ENCODE assay signal across 8 cellular contexts in the genomic region with DNA sequence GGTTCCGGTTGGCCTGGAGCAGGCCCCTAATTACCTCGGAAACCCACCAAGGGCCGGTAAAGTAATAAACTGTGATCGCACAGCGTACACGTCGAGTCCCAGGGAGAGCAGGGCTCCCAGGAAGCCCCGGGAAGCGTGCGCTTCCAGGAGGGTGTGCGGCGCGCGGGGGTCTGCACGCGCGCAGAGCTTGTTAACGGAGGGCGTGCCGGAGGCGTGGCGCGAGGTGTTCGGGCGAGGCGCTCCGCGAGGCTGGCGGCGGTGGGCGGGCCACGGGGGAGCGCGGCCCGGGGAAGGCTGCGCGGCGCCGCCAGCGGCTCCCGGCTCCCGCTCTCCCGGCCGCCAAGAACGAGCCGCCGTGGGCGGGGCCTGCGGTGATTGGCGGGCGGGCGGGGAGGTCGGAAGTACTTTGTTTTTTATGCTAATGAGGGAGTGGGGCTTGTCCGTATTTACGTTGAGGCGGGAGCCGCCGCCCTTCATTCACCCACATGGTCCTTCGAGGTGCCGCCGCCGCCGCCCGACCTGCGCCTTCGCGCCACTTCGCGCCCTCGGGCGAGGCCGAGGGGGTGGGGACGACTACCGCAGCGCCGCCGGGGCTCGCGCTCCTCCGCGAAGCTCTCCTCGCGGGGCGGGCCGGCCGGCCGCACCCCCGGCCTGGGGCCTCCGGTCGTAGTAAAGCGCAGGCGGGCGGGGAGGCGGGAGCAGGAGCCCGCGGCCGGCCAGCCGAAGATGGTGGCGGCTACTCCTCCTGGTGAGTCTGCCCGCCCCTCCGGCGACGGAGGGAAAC. TPM values are rescaled to one million over a fixed set of nuclear protein-coding genes. Genes with fewer than 3 reads are reported as not detected.
DNase-seq lines count a peak whose midpoint lies in the region; ATAC-seq and TF ChIP-seq lines count a peak whose summit lies in the region.

MIR17HG (plus strand) TSS at position 476 of the 784 bp plus-strand sequence.

- TF ChIP-seq RAD21 in IMR-90 (IDR thresholded peaks at IDR 0.05; ENCODE audit: low read length) = no peak

- CTCF ChIA-PET in IMR-90 (lab: Yijun Ruan, JAX) (no interaction called here), OCI-LY7 (lab: Charles Lee; ENCODE audit: unreplicated experiment) (interaction anchor here (1.0 to 1.4 kb wide), 3 partner anchors 12 to 36 kb away, joined by 3 read pairs; no protein-coding TSS in a partner anchor)

- H2AK9ac ChIP-seq in IMR-90 (replicated peaks; ENCODE audit: low read depth, low read length, poor library complexity) = peak within 1 kb of the TSS; percentile 93

- H3K4me3 ChIP-seq in IMR-90 (ENCODE audit: insufficient read depth, low read depth, low read length) (peak within 1 kb of the TSS; percentile 73), OCI-LY7 (ENCODE audit: low read depth, low read length, poor library complexity, severe bottlenecking) (peak within 1 kb of the TSS; percentile 64), mucosa of descending colon (peak within 1 kb of the TSS; percentile 97)

- DNase-seq in DMS 273 treated with DMSO at 0.1 percent for 48 hours (lab: John Stamatoyannopoulos, UW) = peak; percentile 75
- peak; percentile 72 for DNase-seq in IMR-90
- peak; percentile 100 for DNase-seq in OCI-LY7 (ENCODE audit: low spot score)
- DNase-seq in activated T-cell treated with anti-CD3 and anti-CD28 coated beads for 1 hour (ENCODE audit: low read depth) = peak; percentile 72
- peak; percentile 57 for DNase-seq in epidermal melanocyte (ENCODE audit: insufficient read length, low spot score)
- peak; percentile 94 to 96 (median 94) for DNase-seq in mucosa of descending colon
- DNase-seq in stimulated activated CD8-positive, alpha-beta memory T cell treated with anti-CD3 and anti-CD28 coated beads, Interleukin-2, amount 100 ng/mL, for 48 hours (ENCODE audit: low read depth in 2 of 2) = peak; percentile 85 to 87

- peaks cover 8% of the 10 kb centered on the region; the same call in 1 of the 2 replicates for H3K27me3 ChIP-seq in IMR-90 (ENCODE audit: control insufficient read depth, insufficient read depth, low read length)

- H3K27ac ChIP-seq in IMR-90 (ENCODE audit: insufficient read depth, low read length) = peak within 1 kb of the TSS; percentile 59
- H3K27ac ChIP-seq in OCI-LY7 (ENCODE audit: low read depth, low read length, poor library complexity, severe bottlenecking) = peak within 1 kb of the TSS; percentile 75

- H2BK5ac ChIP-seq in IMR-90 (ENCODE audit: low read depth, low read length, poor library complexity, severe bottlenecking) = peak within 1 kb of the TSS; percentile 82

- H2AFZ ChIP-seq in IMR-90 (replicated peaks; ENCODE audit: low read length, poor library complexity) (peak within 1 kb of the TSS; percentile 97), OCI-LY7 (ENCODE audit: low read length) (peak within 1 kb of the TSS; percentile 82)

- peaks cover 58% of the 10 kb centered on the region for H3K79me2 ChIP-seq in OCI-LY7 (ENCODE audit: insufficient read depth, low read depth, low read length)

- no peak within 1 kb of the TSS for H3K14ac ChIP-seq in IMR-90 (replicated peaks; ENCODE audit: low read depth, low read length)

- H3K36me3 ChIP-seq in IMR-90 (ENCODE audit: control insufficient read depth, insufficient read depth, low read length) (peaks cover 6% of the 10 kb centered on the region), OCI-LY7 (ENCODE audit: insufficient read depth, low read length) (peaks cover 43% of the 10 kb centered on the region), mucosa of descending colon (ENCODE audit: low read depth) (no peaks in the 10 kb centered on the region)

- dilution Hi-C loops in IMR-90 (cut with HindIII; ENCODE audit: low sequenced_read_pairs, unreplicated experiment) = no loop called here

- peak within 1 kb of the TSS; percentile 56; the same call in 1 of the 2 replicates for H4K91ac ChIP-seq in IMR-90 (ENCODE audit: insufficient read depth, low read depth, low read length)

- TF ChIP-seq CTCF in IMR-90 (conservative IDR thresholded peaks at IDR 0.05; ENCODE audit: low read depth, low read length) (no peak), OCI-LY7 (conservative IDR thresholded peaks at IDR 0.05; ENCODE audit: low read length) (no peak), mucosa of descending colon (IDR thresholded peaks at IDR 0.05) (no peak)

- peaks cover 10 to 22% of the 10 kb centered on the region in 2 experiments for H3K79me1 ChIP-seq in IMR-90 (ENCODE audit: low read depth in 1 of 2, low read length in 2 of 2)

- H3K4ac ChIP-seq in IMR-90 (ENCODE audit: low read depth, low read length) = peak within 1 kb of the TSS; percentile 35; the same call in 1 of the 2 replicates

- in situ Hi-C loops in IMR-90 (cut with MboI; ENCODE audit: low sequenced_read_pairs) = no loop called here

- peak within 1 kb of the TSS; percentile 46 for H3K23ac ChIP-seq in IMR-90 (ENCODE audit: low read depth, low read length)

- H3K9ac ChIP-seq in IMR-90 (ENCODE audit: low read depth, low read length) = peak within 1 kb of the TSS; percentile 79

- BruUV-seq in IMR-90 (replicated peaks; lab: Mats Ljungman, UMichigan) = no TSS peak
- no TSS peak for BruUV-seq in OCI-LY7 (replicated peaks; lab: Mats Ljungman, UMichigan)

- H2BK15ac ChIP-seq in IMR-90 (ENCODE audit: low read depth, low read length) = no peak within 1 kb of the TSS

- peak within 1 kb of the TSS; percentile 95 for H3K4me2 ChIP-seq in IMR-90 (ENCODE audit: low read depth, low read length)
- peak within 1 kb of the TSS; percentile 61 for H3K4me2 ChIP-seq in OCI-LY7 (ENCODE audit: low read length)

- H4K20me1 ChIP-seq in IMR-90 (ENCODE audit: insufficient read depth, low read length) (peaks cover 16% of the 10 kb centered on the region), OCI-LY7 (ENCODE audit: insufficient read depth, low read length) (peaks cover 34% of the 10 kb centered on the region)

- H2AK5ac ChIP-seq in IMR-90 (ENCODE audit: low read depth, low read length) = no peak within 1 kb of the TSS

- intact Hi-C loops in IMR-90 (cut with micrococcal nuclease) (no loop called here), OCI-LY7 (cut with micrococcal nuclease; ENCODE audit: unreplicated experiment) (loop anchor here (2.0 kb wide), 2 partner anchors 35 to 45 kb away; no protein-coding TSS in a partner anchor), mucosa of descending colon (cut with DNase I, micrococcal nuclease) (no loop called here)

- peak; percentile 76 for TF ChIP-seq POLR2A in IMR-90 (IDR thresholded peaks at IDR 0.05; ENCODE audit: low read depth, low read length)

- H2BK20ac ChIP-seq in IMR-90 (ENCODE audit: low read depth, low read length) = no peak within 1 kb of the TSS

- ATAC-seq in GM21529 (IDR thresholded peaks at IDR 0.05; ENCODE audit: unreplicated experiment) = peak; percentile 55
- ATAC-seq in IMR-90 (ENCODE audit: low read depth) = peak; percentile 73
- ATAC-seq in mucosa of descending colon = peak; percentile 89

- WGBS in IMR-90 (ENCODE audit: extremely low coverage in 2 of 2, insufficient read length in 1 of 2), 2 experiments = 0% methylated on average over 39 of the region's 103 CpGs; no CpG with 5 or more reads in 1 of the 2 experiments

- H3K9me1 ChIP-seq in IMR-90 (ENCODE audit: insufficient read depth, low read length) = no peaks in the 10 kb centered on the region

- no peaks in the 10 kb centered on the region for H3K9me3 ChIP-seq in IMR-90 (ENCODE audit: control insufficient read depth, insufficient read depth, low read length)
- no peaks in the 10 kb centered on the region for H3K9me3 ChIP-seq in OCI-LY7 (ENCODE audit: low read length)
- no peaks in the 10 kb centered on the region for H3K9me3 ChIP-seq in mucosa of descending colon

- H2BK120ac ChIP-seq in IMR-90 (ENCODE audit: low read depth, low read length) = no peak within 1 kb of the TSS

- H4K8ac ChIP-seq in IMR-90 (ENCODE audit: low read depth in 2 of 2, low read length in 2 of 2) = 0 out of 4 replicates have a peak within 1 kb of the TSS, but pooled peaks of 1 of the 2 experiments have one; percentile 23

- H4K5ac ChIP-seq in IMR-90 (ENCODE audit: low read depth, low read length) = peak within 1 kb of the TSS; percentile 61

- H3K4me1 ChIP-seq in IMR-90 (ENCODE audit: control insufficient read depth, insufficient read depth, low read length) (peaks cover 3% of the 10 kb centered on the region), OCI-LY7 (ENCODE audit: insufficient read depth, low read length, poor library complexity, severe bottlenecking) (peaks cover 42% of the 10 kb centered on the region), mucosa of descending colon (ENCODE audit: low read depth) (peaks cover 10% of the 10 kb centered on the region)

- no peaks in the 10 kb centered on the region for H3K9me2 ChIP-seq in OCI-LY7 (ENCODE audit: insufficient read depth, low read length)

- H3K56ac ChIP-seq in IMR-90 (ENCODE audit: extremely low read depth, insufficient read depth, low read length) = no peak within 1 kb of the TSS

- H3K18ac ChIP-seq in IMR-90 (ENCODE audit: low read depth, low read length) = no peak within 1 kb of the TSS; the same call in 1 of the 2 replicates

- POLR2A ChIA-PET in IMR-90 (lab: Charles Lee; ENCODE audit: unreplicated experiment) (no interaction called here), OCI-LY7 (lab: Charles Lee) (interaction anchor here (0.5 to 4.8 kb wide), 24 partner anchors 8 to 812 kb away, joined by 3 to 65 read pairs (median 4); partner anchors contain the start of gene GPC5)

TF ChIP-seq in IMR-90, 13 proteins besides CTCF, POLR2A, EP300 and RAD21 (continues in another document):
- TF ChIP-seq BHLHE40 (IDR thresholded peaks at IDR 0.05; ENCODE audit: low read depth, low read length) = peak; percentile 21; the same call in 1 of the 2 replicates
- TF ChIP-seq MXI1 (IDR thresholded peaks at IDR 0.05; ENCODE audit: borderline replicate concordance, low read depth, low read length) = peak; percentile 13; the same call in 1 of the 2 replicates
- TF ChIP-seq MAZ (IDR thresholded peaks at IDR 0.05; ENCODE audit: borderline replicate concordance, low read depth, low read length) = peak; percentile 18
- TF ChIP-seq RFX5 (IDR thresholded peaks at IDR 0.05; ENCODE audit: low read depth, low read length) = no peak
- no peak for TF ChIP-seq RCOR1 (IDR thresholded peaks at IDR 0.05; ENCODE audit: insufficient replicate concordance, low read length)
- no peak for TF ChIP-seq SMC3 (IDR thresholded peaks at IDR 0.05; ENCODE audit: low read depth, low read length)
- TF ChIP-seq CEBPB (IDR thresholded peaks at IDR 0.05; ENCODE audit: low read depth, low read length) = no peak

RNA-seq across cellular contexts. Expression of gene MIR17HG, which starts in this region (rescaled TPM):
- total RNA-seq in IMR-90 (2012; rRNA removed) (3.0 and 9.7 TPM in 2 replicates), OCI-LY7 (2022) (199 and 229 TPM in 2 replicates), mucosa of descending colon (1 to 10 TPM; 4.1 to 6.1 (median 5.3) TPM)
- 0.75 and 0.77 TPM in 2 replicates for polyA plus RNA-seq in IMR-90 (2012; rRNA removed)
- 0.03 and 0.14 TPM in 2 replicates for polyA plus RNA-seq in IMR-90 (2012; cell fraction: cytosol; rRNA removed)
- polyA plus RNA-seq in IMR-90 (2012; cell fraction: nucleus; rRNA removed; ENCODE audit: low replicate concordance) = 0.27 and 3.9 TPM in 2 replicates
- 175 and 242 TPM in 2 replicates for total RNA-seq in OCI-LY7 (2014; rRNA removed; shearing (Covaris generic))

Comparison
In these comparisons a context has a peak if more than half of its experiments do, and no peak if none do; other contexts are left out.
1. Peak in every context shown above with its lines: DNase-seq, ATAC-seq, H3K4me3 ChIP-seq and H3K27ac ChIP-seq.
2. RNA of gene MIR17HG (total RNA-seq): 175 to 242 TPM in OCI-LY7; 4.1 to 6.1 TPM in mucosa of descending colon and 3.0 to 9.7 TPM in IMR-90; every median in the first group is over 10 times any median in the second.